ENCODE assay signal across 30 cellular contexts in the genomic region with DNA sequence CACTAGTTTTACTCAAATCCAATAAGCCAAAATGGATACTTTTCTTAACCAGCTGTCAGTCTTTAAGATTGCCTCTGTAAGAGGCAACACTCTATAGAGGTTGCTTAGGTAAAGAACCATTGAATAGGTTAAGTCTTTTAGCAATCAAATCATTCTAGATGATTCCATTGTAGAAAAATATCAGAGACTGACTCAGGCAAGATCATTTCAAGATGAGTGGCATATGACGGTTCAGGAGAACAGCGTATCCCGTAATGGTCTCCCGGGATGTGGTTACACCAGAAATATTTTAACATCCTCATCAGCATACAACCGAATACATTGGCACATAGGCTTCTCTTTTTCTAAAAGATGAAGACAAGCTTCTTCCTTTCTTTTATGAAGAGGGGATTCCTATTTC.
"Had no signal": no experiment of that assay in that cellular context is flagged by ENCODE, and none has a peak within 500 bp of the region (broad histone marks: within the 10 kb centered on the region; RNA-seq: fewer than 3 reads in every experiment).

No MANE protein-coding gene starts in this region.

- H3K27ac ChIP-seq: adrenal gland, ascending aorta, body of pancreas, brain microvascular endothelial cell, breast epithelium, cardiac muscle cell had no signal

- H3K4me3 ChIP-seq: adrenal gland, ascending aorta, body of pancreas, breast epithelium, cardiac muscle cell had no signal

- H3K27me3 ChIP-seq: adrenal gland, ascending aorta, body of pancreas, brain microvascular endothelial cell, breast epithelium, cardiac muscle cell had no signal

- H3K9me3 ChIP-seq: adrenal gland, ascending aorta, body of pancreas, breast epithelium had no signal

- DNase-seq: activated effector memory CD4-positive, alpha-beta T cell treated with anti-CD3 and anti-CD28 coated beads, Interleukin-2, amount 50 U/mL, for 16 hours; activated effector memory CD4-positive, alpha-beta T cell treated with Interleukin-2 at 50 U/mL for 16 hours; activated gamma-delta T cell; activated gamma-delta T cell treated with Interleukin-2 at 50 U/mL for 16 hours; activated naive CD4-positive, alpha-beta T cell; activated naive CD4-positive, alpha-beta T cell treated with anti-CD3 and anti-CD28 coated beads for 36 hours; activated naive CD4-positive, alpha-beta T cell treated with anti-CD3 and anti-CD28 coated beads, Interleukin-2, amount 10 ng/mL, durations not matched to agents 7 days and 5 days; activated naive CD4-positive, alpha-beta T cell treated with anti-CD3 and anti-CD28 coated beads, Interleukin-2, amount 50 U/mL, for 16 hours; activated naive CD4-positive, alpha-beta T cell treated with Interleukin-2 at 50 U/mL for 16 hours; activated naive CD8-positive, alpha-beta T cell treated with anti-CD3 and anti-CD28 coated beads for 36 hours; activated naive CD8-positive, alpha-beta T cell treated with anti-CD3 and anti-CD28 coated beads, Interleukin-2, amount 10 ng/mL, durations not matched to agents 7 days and 5 days; activated naive CD8-positive, alpha-beta T cell treated with anti-CD3 and anti-CD28 coated beads, Interleukin-2, amount 50 U/mL, for 24 hours; activated T-cell treated with anti-CD3 and anti-CD28 coated beads, Interleukin-2, amount 50 U/mL, for 1 hour; activated T-cell treated with anti-CD3 and anti-CD28 coated beads, Interleukin-2, amount 50 U/mL, for 24 hours; activated T-cell treated with anti-CD3 and anti-CD28 coated beads, Interleukin-2, amount 50 U/mL, for 4 hours; activated T-cell treated with anti-CD3 and anti-CD28 coated beads, Interleukin-2, amount 50 U/mL, for 48 hours; activated T-cell treated with anti-CD3 and anti-CD28 coated beads, Interleukin-2, amount 50 U/mL, for 72 hours; adrenal gland; amniotic stem cell; amygdala; anterior cingulate cortex; aorta; body of pancreas; brain microvascular endothelial cell; caudate nucleus; central memory CD4-positive, alpha-beta T cell; cerebellar nuclear complex had no signal

- H3K36me3 ChIP-seq: adrenal gland, ascending aorta, brain microvascular endothelial cell, breast epithelium, cardiac muscle cell had no signal
